25 cellular contexts compared by ENCODE assay signal in the genomic region with DNA sequence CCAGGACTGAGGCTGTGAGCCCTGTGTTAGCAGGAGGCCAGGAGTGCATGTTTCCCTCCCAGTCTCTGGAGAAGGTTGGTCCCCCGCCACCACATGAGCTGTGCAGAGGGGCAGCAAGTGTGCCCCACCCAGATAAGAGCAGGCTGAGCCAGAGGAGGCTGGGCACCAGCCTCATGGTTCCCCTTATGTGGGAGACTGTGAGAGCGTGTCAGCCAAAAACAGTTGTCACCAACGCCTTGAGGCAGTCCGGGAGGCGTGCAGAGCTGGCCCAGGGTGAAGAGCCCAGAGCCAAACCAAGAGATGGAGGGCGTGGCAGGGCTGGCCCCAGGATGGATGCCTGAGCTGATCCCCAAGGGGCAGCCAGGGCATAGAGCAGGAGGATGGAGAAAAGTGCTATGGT.
DNase-seq lines count a peak whose midpoint lies in the region; ATAC-seq and TF ChIP-seq lines count a peak whose summit lies in the region.
"Had no signal": no experiment of that assay in that cellular context is flagged by ENCODE, and none has a peak within 500 bp of the region (broad histone marks: within the 10 kb centered on the region; RNA-seq: fewer than 3 reads in every experiment).

No MANE protein-coding gene starts in this region.

- no peak overlapping the region for H3K4me3 Mint-ChIP-seq in HFFc6
- no peak overlapping the region for H3K4me3 Mint-ChIP-seq in activated CD8-positive, alpha-beta T cell treated with anti-CD3 and anti-CD28 coated beads, Interleukin-2, amount 10 ng/mL, durations not matched to agents 7 days and 5 days
- H3K4me3 Mint-ChIP-seq: activated naive CD4-positive, alpha-beta T cell treated with anti-CD3 and anti-CD28 coated beads, Interleukin-2, amount 50 U/mL, for 24 hours; mesothelial cell of epicardium; naive B cell; stimulated activated memory B cell treated with anti-CD40 and anti-IgM and Interleukin-4, amounts not matched to agents 10 μg/mL and 1 μg/mL and 100 μg/mL, for 72 hours had no signal

- CTCF ChIA-PET in activated CD8-positive, alpha-beta T cell treated with anti-CD3 and anti-CD28 coated beads, Interleukin-2, amount 10 ng/mL, durations not matched to agents 7 days and 5 days (lab: Charles Lee): no interaction called here

- no peak overlapping the region for H3K4me3 ChIP-seq in fibroblast of the aortic adventitia (ENCODE audit: low read depth, low read length)
- peak overlapping the region in 1 of 2 donors; percentile 52 for H3K4me3 ChIP-seq in neuronal stem cell (ENCODE audit: low read length in 2 of 2)
- H3K4me3 ChIP-seq: Peyer's patch, psoas muscle had no signal

- TF ChIP-seq CTCF in HFFc6 (IDR thresholded peaks at IDR 0.05) (no peak), fibroblast of the aortic adventitia (IDR thresholded peaks at IDR 0.05; ENCODE audit: insufficient read depth, low read length) (no peak)

- no peak overlapping the region for H2AFZ ChIP-seq in neuronal stem cell (ENCODE audit: low read length)

- H3K4me1 ChIP-seq in neuronal stem cell (ENCODE audit: control insufficient read depth in 2 of 2, insufficient read depth in 1 of 2, low read depth in 1 of 2, low read length in 2 of 2): peaks cover 2 to 6% of the 10 kb centered on the region in 2 donors
- H3K4me1 ChIP-seq: BE2C, Peyer's patch, psoas muscle had no signal

- no peak for ATAC-seq in activated CD8-positive, alpha-beta T cell treated with anti-CD3 and anti-CD28 coated beads, Interleukin-2, amount 10 ng/mL, durations not matched to agents 7 days and 5 days
- ATAC-seq in GM19452 (IDR thresholded peaks at IDR 0.05; ENCODE audit: unreplicated experiment): no peak
- no peak for ATAC-seq in HG02852 (IDR thresholded peaks at IDR 0.05; ENCODE audit: unreplicated experiment)
- ATAC-seq: psoas muscle; stimulated activated memory B cell treated with anti-CD40 and anti-IgM and Interleukin-4, amounts not matched to agents 10 μg/mL and 1 μg/mL and 100 μg/mL, for 72 hours had no signal

- POLR2A ChIA-PET in activated CD8-positive, alpha-beta T cell treated with anti-CD3 and anti-CD28 coated beads, Interleukin-2, amount 10 ng/mL, durations not matched to agents 7 days and 5 days (lab: Charles Lee): no interaction called here

- H3K36me3 Mint-ChIP-seq in HFFc6 (ENCODE audit: low read depth): 0 out of 2 replicates have a peak, but pooled peaks cover 5% of the 10 kb centered on the region
- H3K36me3 Mint-ChIP-seq in activated CD8-positive, alpha-beta T cell treated with anti-CD3 and anti-CD28 coated beads, Interleukin-2, amount 10 ng/mL, durations not matched to agents 7 days and 5 days (ENCODE audit: low read depth): no peaks in the 10 kb centered on the region
- H3K36me3 Mint-ChIP-seq: activated naive CD4-positive, alpha-beta T cell treated with anti-CD3 and anti-CD28 coated beads, Interleukin-2, amount 50 U/mL, for 24 hours; mesothelial cell of epicardium; naive B cell; stimulated activated memory B cell treated with anti-CD40 and anti-IgM and Interleukin-4, amounts not matched to agents 10 μg/mL and 1 μg/mL and 100 μg/mL, for 72 hours had no signal

- no peak overlapping the region for H3K4me2 ChIP-seq in neuronal stem cell (ENCODE audit: insufficient read depth, low read length, poor library complexity, severe bottlenecking)

- H3K9ac ChIP-seq in neuronal stem cell (ENCODE audit: low read depth, low read length, poor library complexity): no peak overlapping the region

- no peaks in the 10 kb centered on the region; the same call in 1 of the 2 replicates for H3K27me3 Mint-ChIP-seq in HFFc6 (ENCODE audit: insufficient read depth)
- H3K27me3 Mint-ChIP-seq in activated CD8-positive, alpha-beta T cell treated with anti-CD3 and anti-CD28 coated beads, Interleukin-2, amount 10 ng/mL, durations not matched to agents 7 days and 5 days (ENCODE audit: low read depth): peaks cover 3% of the 10 kb centered on the region

- H3K36me3 ChIP-seq in neuronal stem cell (replicated peaks in 1 of 2; ENCODE audit: control insufficient read depth in 2 of 2, insufficient read depth in 2 of 2, low read length in 2 of 2): no peaks in the 10 kb centered on the region
- H3K36me3 ChIP-seq: BE2C, neutrophil, Peyer's patch, WERI-Rb-1 had no signal

- H4K91ac ChIP-seq in neuronal stem cell (ENCODE audit: low read depth, low read length, poor library complexity): no peak overlapping the region

- H3K14ac ChIP-seq in neuronal stem cell (ENCODE audit: low read length): peak overlapping the region; percentile 77

- DNase-seq in AG08395 (ENCODE audit: low spot score): peak; percentile 71
- no peak for DNase-seq in HFFc6
- peak; percentile 22 for DNase-seq in fibroblast of the aortic adventitia (ENCODE audit: low read depth)
- DNase-seq in neuronal stem cell (ENCODE audit: low spot score): no peak
- DNase-seq in activated CD4-positive, alpha-beta T cell treated with anti-CD3 and anti-CD28 coated beads for 4 hours: no peak
- no peak for DNase-seq in activated CD8-positive, alpha-beta T cell treated with anti-CD3 and anti-CD28 coated beads, Interleukin-2, amount 10 ng/mL, durations not matched to agents 7 days and 5 days
- DNase-seq: activated CD4-positive, alpha-beta T cell treated with anti-CD3 and anti-CD28 coated beads for 48 hours; activated CD8-positive, alpha-beta memory T cell treated with anti-CD3 and anti-CD28 coated beads for 24 hours; anterior cingulate cortex; BE2C; EL; naive B cell; NCI-H1436; NCI-H2081 treated with DMSO at 0.1 percent for 48 hours; NCI-H774; psoas muscle; SIG-M5; WERI-Rb-1 had no signal

- H3K79me1 ChIP-seq in neuronal stem cell (ENCODE audit: low read depth, low read length): no peaks in the 10 kb centered on the region

- H3K18ac ChIP-seq in neuronal stem cell (ENCODE audit: low read length): peak overlapping the region; percentile 66

- no peak overlapping the region for H2BK120ac ChIP-seq in neuronal stem cell (ENCODE audit: low read depth, low read length)

- no peak overlapping the region for H3K4ac ChIP-seq in neuronal stem cell (ENCODE audit: low read length)

- no peak overlapping the region for H2BK5ac ChIP-seq in neuronal stem cell (ENCODE audit: low read length)

- no peak overlapping the region for H3K27ac ChIP-seq in neuronal stem cell (replicated peaks; ENCODE audit: low read length)
- H3K27ac ChIP-seq: Peyer's patch, psoas muscle, WERI-Rb-1 had no signal

- no peaks in the 10 kb centered on the region for H3K9me3 ChIP-seq in neuronal stem cell (replicated peaks in 1 of 2; ENCODE audit: control insufficient read depth in 2 of 2, insufficient read depth in 1 of 2, low read depth in 1 of 2, low read length in 2 of 2)
- H3K9me3 ChIP-seq: BE2C, neutrophil, Peyer's patch, psoas muscle had no signal

- H2BK15ac ChIP-seq in neuronal stem cell (ENCODE audit: low read length): no peak overlapping the region

- peak overlapping the region; percentile 4 for H3K23ac ChIP-seq in neuronal stem cell (ENCODE audit: low read depth, low read length, poor library complexity)

- peaks cover 39% of the 10 kb centered on the region for H3K4me1 Mint-ChIP-seq in HFFc6 (ENCODE audit: low read depth)
- no peaks in the 10 kb centered on the region for H3K4me1 Mint-ChIP-seq in activated CD8-positive, alpha-beta T cell treated with anti-CD3 and anti-CD28 coated beads, Interleukin-2, amount 10 ng/mL, durations not matched to agents 7 days and 5 days (ENCODE audit: low read depth)
- H3K4me1 Mint-ChIP-seq: activated naive CD4-positive, alpha-beta T cell treated with anti-CD3 and anti-CD28 coated beads, Interleukin-2, amount 50 U/mL, for 24 hours; mesothelial cell of epicardium; stimulated activated memory B cell treated with anti-CD40 and anti-IgM and Interleukin-4, amounts not matched to agents 10 μg/mL and 1 μg/mL and 100 μg/mL, for 72 hours had no signal

- peak overlapping the region; percentile 17; the same call in 1 of the 2 replicates for H3K27ac Mint-ChIP-seq in HFFc6
- H3K27ac Mint-ChIP-seq in activated CD8-positive, alpha-beta T cell treated with anti-CD3 and anti-CD28 coated beads, Interleukin-2, amount 10 ng/mL, durations not matched to agents 7 days and 5 days: no peak overlapping the region
- H3K27ac Mint-ChIP-seq: activated naive CD4-positive, alpha-beta T cell treated with anti-CD3 and anti-CD28 coated beads, Interleukin-2, amount 50 U/mL, for 24 hours; mesothelial cell of epicardium; stimulated activated memory B cell treated with anti-CD40 and anti-IgM and Interleukin-4, amounts not matched to agents 10 μg/mL and 1 μg/mL and 100 μg/mL, for 72 hours had no signal

- no peaks in the 10 kb centered on the region for H3K9me3 Mint-ChIP-seq in HFFc6
- no peaks in the 10 kb centered on the region for H3K9me3 Mint-ChIP-seq in activated CD8-positive, alpha-beta T cell treated with anti-CD3 and anti-CD28 coated beads, Interleukin-2, amount 10 ng/mL, durations not matched to agents 7 days and 5 days (ENCODE audit: insufficient read depth)
- H3K9me3 Mint-ChIP-seq: activated naive CD4-positive, alpha-beta T cell treated with anti-CD3 and anti-CD28 coated beads, Interleukin-2, amount 50 U/mL, for 24 hours; stimulated activated memory B cell treated with anti-CD40 and anti-IgM and Interleukin-4, amounts not matched to agents 10 μg/mL and 1 μg/mL and 100 μg/mL, for 72 hours had no signal

- no CpG with 5 or more reads among the region's 6 CpGs for WGBS in neuronal stem cell (ENCODE audit: extremely low coverage in 2 of 2, insufficient read length in 2 of 2, insufficient replicate concordance in 1 of 2), 2 donors

- H4K8ac ChIP-seq in neuronal stem cell (ENCODE audit: low read depth, low read length): no peak overlapping the region

- peak overlapping the region; percentile 44 for H2AK5ac ChIP-seq in neuronal stem cell (ENCODE audit: low read depth, low read length)

- H3K27me3 ChIP-seq in neuronal stem cell (ENCODE audit: control insufficient read depth in 3 of 3, insufficient read depth in 3 of 3, low read depth in 1 of 3, low read length in 3 of 3): peaks cover 0 to 27% (median 0%) of the 10 kb centered on the region in 3 experiments
- H3K27me3 ChIP-seq: BE2C, Peyer's patch had no signal

- no peak overlapping the region for H2BK12ac ChIP-seq in neuronal stem cell (ENCODE audit: low read length)

Comparison
In these comparisons a context has a peak if more than half of its experiments do, and no peak if none do; other contexts are left out.
1. DNase-seq: peak in AG08395 (single experiment) and fibroblast of the aortic adventitia (single experiment); none in HFFc6 (single experiment), neuronal stem cell (single experiment), activated CD4-positive, alpha-beta T cell treated with anti-CD3 and anti-CD28 coated beads for 4 hours (0 of 2) and activated CD8-positive, alpha-beta T cell treated with anti-CD3 and anti-CD28 coated beads, Interleukin-2, amount 10 ng/mL, durations not matched to agents 7 days and 5 days (single experiment).